Comparison of ENCODE assay signal across 12 cellular contexts in genomic region chr13:21595546-21595822, GRCh38. TPM values are rescaled to one million over a fixed set of nuclear protein-coding genes. Genes with fewer than 3 reads are reported as not detected.
DNase-seq lines count a peak whose midpoint lies in the region; ATAC-seq and TF ChIP-seq lines count a peak whose summit lies in the region.
"Had no signal": no experiment of that assay in that cellular context is flagged by ENCODE, and none has a peak within 500 bp of the region (broad histone marks: within the 10 kb centered on the region; RNA-seq: fewer than 3 reads in every experiment).

No MANE protein-coding gene starts in this region.

- no peaks in the 10 kb centered on the region; the same call in 1 of the 2 replicates for H4K20me1 ChIP-seq in DOHH2 (ENCODE audit: control insufficient read depth, insufficient read depth, low read depth, low read length)

- no peak overlapping the region for H3K4me3 ChIP-seq in DOHH2 (ENCODE audit: low read length)
- H3K4me3 ChIP-seq in adrenal gland: no peak overlapping the region
- H3K4me3 ChIP-seq: skin epidermis had no signal

- DNase-seq in activated B cell treated with CpG ODN at 0.5 μM for 24 hours (no peak), adrenal gland (no peak), D341Med (ENCODE audit: low spot score) (no peak), GM10266 (ENCODE audit: extremely low spot score) (no peak), activated T-cell treated with anti-CD3 and anti-CD28 coated beads for 4 hours (no peak)
- DNase-seq: activated effector memory CD4-positive, alpha-beta T cell treated with Interleukin-2 at 50 U/mL for 16 hours; head of caudate nucleus; NK-92 treated with Interleukin-12 subunit alpha and Interleukin-12 subunit beta, amount 100 ng/mL, for 24 hours had no signal

- CTCF ChIA-PET in activated B cell treated with CpG ODN at 0.5 μM for 24 hours (lab: Charles Lee): interaction anchor here (1.1 kb wide), 1 partner anchor 43 kb away, joined by 3 read pairs; no protein-coding TSS in a partner anchor

- no peaks in the 10 kb centered on the region for H3K9me3 Mint-ChIP-seq in activated B cell treated with CpG ODN at 0.5 μM for 24 hours

- H3K27ac ChIP-seq in DOHH2 (ENCODE audit: low read depth, low read length): peak overlapping the region; percentile 47
- H3K27ac ChIP-seq in adrenal gland: no peak overlapping the region

- peak overlapping the region; percentile 66 for H3K4me2 ChIP-seq in DOHH2 (ENCODE audit: low read length)

- H3K4me3 Mint-ChIP-seq in activated B cell treated with CpG ODN at 0.5 μM for 24 hours: no peak overlapping the region

- no peaks in the 10 kb centered on the region for H3K27me3 ChIP-seq in DOHH2 (ENCODE audit: control insufficient read depth, low read length)
- no peaks in the 10 kb centered on the region for H3K27me3 ChIP-seq in adrenal gland

- intact Hi-C loops in activated B cell treated with CpG ODN at 0.5 μM for 24 hours (cut with micrococcal nuclease): no loop called here
- intact Hi-C loops in adrenal gland (cut with DNase I): no loop called here

- no peak for TF ChIP-seq POLR2A in adrenal gland (IDR thresholded peaks at IDR 0.05)

- ATAC-seq in GM19455 (IDR thresholded peaks at IDR 0.05; ENCODE audit: unreplicated experiment) (peak; percentile 54), HG03039 (IDR thresholded peaks at IDR 0.05; ENCODE audit: unreplicated experiment) (peak; percentile 67), activated B cell treated with CpG ODN at 0.5 μM for 24 hours (ENCODE audit: low read depth) (peak; percentile 14)

- no peak for TF ChIP-seq CTCF in DOHH2 (IDR thresholded peaks at IDR 0.05; ENCODE audit: low read depth, low read length, poor library complexity, severe bottlenecking)
- TF ChIP-seq CTCF in activated B cell treated with CpG ODN at 0.5 μM for 24 hours (IDR thresholded peaks at IDR 0.05): no peak
- TF ChIP-seq CTCF in adrenal gland (IDR thresholded peaks at IDR 0.05): no peak
- TF ChIP-seq CTCF in GM10266 (IDR thresholded peaks at IDR 0.05; ENCODE audit: control insufficient read depth, insufficient read depth, low read depth, missing control alignments): no peak

- peaks cover 19% of the 10 kb centered on the region for H3K36me3 ChIP-seq in DOHH2 (ENCODE audit: control insufficient read depth, low read length)
- H3K36me3 ChIP-seq in adrenal gland (replicated peaks in 1 of 2): no peaks in the 10 kb centered on the region

- peak overlapping the region; percentile 7 for H3K27ac Mint-ChIP-seq in activated B cell treated with CpG ODN at 0.5 μM for 24 hours

- H3K9me3 ChIP-seq in DOHH2 (ENCODE audit: control insufficient read depth, insufficient read depth, low read length): no peaks in the 10 kb centered on the region
- peaks cover 0 to 5% (median 0%) of the 10 kb centered on the region in 3 donors for H3K9me3 ChIP-seq in adrenal gland (replicated peaks in 1 of 3)

- H3K9me2 ChIP-seq in DOHH2 (replicated peaks; ENCODE audit: control insufficient read depth, low read length): no peaks in the 10 kb centered on the region

- peaks cover 13% of the 10 kb centered on the region; the same call in 1 of the 2 replicates for H3F3A ChIP-seq in DOHH2 (ENCODE audit: control insufficient read depth, insufficient read depth)

- POLR2A ChIA-PET in activated B cell treated with CpG ODN at 0.5 μM for 24 hours (lab: Charles Lee): interaction anchor here (1.2 kb wide), 1 partner anchor 8 kb away, joined by 6 read pairs; no protein-coding TSS in a partner anchor

- H3K79me2 ChIP-seq in DOHH2 (ENCODE audit: control insufficient read depth, low read length): peaks cover 98% of the 10 kb centered on the region

- H3K36me3 Mint-ChIP-seq in activated B cell treated with CpG ODN at 0.5 μM for 24 hours (ENCODE audit: low read depth): peaks cover 22% of the 10 kb centered on the region

- peaks cover 74% of the 10 kb centered on the region for H3K4me1 Mint-ChIP-seq in activated B cell treated with CpG ODN at 0.5 μM for 24 hours

- no peaks in the 10 kb centered on the region for H3K27me3 Mint-ChIP-seq in activated B cell treated with CpG ODN at 0.5 μM for 24 hours

- H3K4me1 ChIP-seq in DOHH2 (ENCODE audit: control insufficient read depth, low read length): peaks cover 70% of the 10 kb centered on the region
- no peaks in the 10 kb centered on the region for H3K4me1 ChIP-seq in adrenal gland (replicated peaks in 1 of 2)

RNA-seq across cellular contexts. Expression of gene MICU2, which starts 8.5 kb away (rescaled TPM):
- 37.0 and 41.3 TPM in 2 replicates for total RNA-seq in activated B cell treated with CpG ODN at 0.5 μM for 24 hours
- 100 to 1,000 TPM in 2 of 8 donors, 10 to 100 TPM in 6; 39.7 to 157 (median 55.9) TPM for total RNA-seq in adrenal gland
- polyA plus RNA-seq in adrenal gland: 100 to 1,000 TPM in 1 of 3 donors, 10 to 100 TPM in 2; 42.7 to 112 (median 62.9) TPM

Comparison
In these comparisons a context has a peak if more than half of its experiments do, and no peak if none do; other contexts are left out.
1. ATAC-seq: peak in every context shown above with its lines; median percentile 67 in HG03039; 54 in GM19455; 14 in activated B cell treated with CpG ODN at 0.5 μM for 24 hours.